22 cellular contexts compared by ENCODE assay signal in the genomic region with DNA sequence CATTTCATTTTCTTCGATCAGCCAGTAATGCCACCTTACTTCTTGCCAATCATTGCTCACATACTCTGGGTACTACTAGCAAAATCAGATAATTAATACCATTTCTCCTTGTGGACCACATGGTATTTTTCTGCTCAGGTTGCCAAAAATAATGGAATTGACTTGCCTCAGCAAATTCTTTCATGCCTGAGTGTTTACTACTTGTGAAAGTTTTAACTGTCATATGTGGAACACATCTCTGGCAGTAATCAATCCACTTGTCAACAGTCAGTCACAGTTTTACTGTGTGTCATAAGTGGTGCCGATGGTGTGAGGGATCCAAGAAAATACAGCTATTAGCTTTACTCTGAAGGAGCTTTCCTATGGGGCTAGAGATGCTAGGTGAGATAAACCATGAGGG.
"Had no signal": no experiment of that assay in that cellular context is flagged by ENCODE, and none has a peak within 500 bp of the region (broad histone marks: within the 10 kb centered on the region; RNA-seq: fewer than 3 reads in every experiment).

No MANE protein-coding gene starts in this region.

- H3K4me1 ChIP-seq: prostate gland, right atrium auricular region, tibial artery had no signal

- DNase-seq: activated CD4-positive, alpha-beta T cell treated with anti-CD3 and anti-CD28 coated beads, Interleukin-2, amount 50 U/mL, for 48 hours; activated CD8-positive, alpha-beta memory T cell treated with anti-CD3 and anti-CD28 coated beads, Interleukin-2, amount 50 U/mL, for 48 hours; activated gamma-delta T cell; aorta; brain microvascular endothelial cell; central memory CD4-positive, alpha-beta T cell; effector memory CD4-positive, alpha-beta T cell; left ventricle myocardium superior; mammary epithelial cell; midbrain; natural killer cell; stimulated activated CD4-positive, alpha-beta T cell treated with anti-CD3 and anti-CD28 coated beads, Interleukin-1b, Interleukin-23, amount 100 ng/mL, for 48 hours; stimulated activated naive CD8-positive, alpha-beta T cell treated with anti-CD3 and anti-CD28 coated beads, Interleukin-15, amount 100 ng/mL, for 72 hours; T-helper 1 cell; T-helper 9 cell; tibial artery had no signal

- H3K4me3 ChIP-seq: gastroesophageal sphincter, prostate gland, right atrium auricular region, tibial artery had no signal

- H3K27me3 ChIP-seq: brain microvascular endothelial cell, gastroesophageal sphincter, right atrium auricular region, tibial artery had no signal

- H3K9me3 ChIP-seq: gastroesophageal sphincter, prostate gland, right atrium auricular region, tibial artery had no signal

- FAIRE-seq: islet of Langerhans had no signal

- H3K27ac ChIP-seq: brain microvascular endothelial cell, gastroesophageal sphincter, prostate gland, right atrium auricular region, tibial artery had no signal

- ATAC-seq: activated naive CD4-positive, alpha-beta T cell treated with anti-CD3 and anti-CD28 coated beads, Interleukin-2, amount 50 U/mL, for 72 hours; gastroesophageal sphincter; natural killer cell; stimulated activated naive CD8-positive, alpha-beta T cell treated with anti-CD3 and anti-CD28 coated beads, Interleukin-15, amount 100 ng/mL, for 72 hours; WTC11 had no signal
